Comparison of ENCODE assay signal across 21 cellular contexts in the genomic region with DNA sequence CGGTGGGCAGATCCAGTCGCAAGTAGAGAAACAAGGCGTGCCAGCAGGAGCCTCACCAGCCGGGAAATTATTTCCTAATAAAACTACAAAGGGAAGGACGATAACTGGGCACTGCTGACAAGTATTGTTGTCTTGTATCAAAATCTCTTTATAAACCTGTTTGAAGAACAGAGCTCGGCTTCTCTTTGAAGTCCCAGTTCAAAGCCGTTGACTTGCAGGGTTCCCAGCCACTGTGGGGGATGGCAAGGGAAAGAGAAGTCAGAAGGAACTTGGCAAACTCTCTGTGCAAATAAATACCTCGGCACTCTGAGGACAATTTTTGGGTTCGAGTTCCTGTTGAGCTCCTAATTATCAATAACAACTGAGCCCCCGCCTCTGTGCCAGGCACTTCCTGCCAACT.
DNase-seq lines count a peak whose midpoint lies in the region; ATAC-seq and TF ChIP-seq lines count a peak whose summit lies in the region.
"Had no signal": no experiment of that assay in that cellular context is flagged by ENCODE, and none has a peak within 500 bp of the region (broad histone marks: within the 10 kb centered on the region; RNA-seq: fewer than 3 reads in every experiment).

No MANE protein-coding gene starts in this region.

- intact Hi-C loops in upper lobe of right lung (cut with DNase I) = no loop called here
- intact Hi-C loops in mammary epithelial cell (cut with micrococcal nuclease) = no loop called here

- peaks cover 20% of the 10 kb centered on the region for H3K27me3 Mint-ChIP-seq in GM23338 (ENCODE audit: insufficient read depth, low read depth, poor library complexity)
- H3K27me3 Mint-ChIP-seq: activated B cell treated with CpG ODN at 0.5 μM for 24 hours; activated naive CD8-positive, alpha-beta T cell had no signal

- TF ChIP-seq CTCF in GM23338 (conservative IDR thresholded peaks at IDR 0.05; ENCODE audit: low read depth in 2 of 2) (no peak), upper lobe of right lung (IDR thresholded peaks at IDR 0.05) (no peak), mammary epithelial cell (conservative IDR thresholded peaks at IDR 0.05 in 1 of 2, IDR thresholded peaks at IDR 0.05 in 1 of 2; ENCODE audit: extremely low read depth in 1 of 2, insufficient read depth in 1 of 2, low read depth in 1 of 2, low read length in 2 of 2) (no peak)

- H3K4me1 ChIP-seq in GM23338 (ENCODE audit: insufficient read depth) = peaks cover 25% of the 10 kb centered on the region
- H3K4me1 ChIP-seq in upper lobe of right lung = peaks cover 14% of the 10 kb centered on the region
- no peaks in the 10 kb centered on the region for H3K4me1 ChIP-seq in mammary epithelial cell (ENCODE audit: insufficient read depth, low read length)

- H3K36me3 Mint-ChIP-seq in GM23338 (ENCODE audit: low read depth) = no peaks in the 10 kb centered on the region; the same call in 2 of the 3 replicates
- H3K36me3 Mint-ChIP-seq: activated naive CD8-positive, alpha-beta T cell had no signal

- no peaks in the 10 kb centered on the region for H4K20me1 ChIP-seq in GM23338 (replicated peaks; ENCODE audit: insufficient read depth)
- no peaks in the 10 kb centered on the region for H4K20me1 ChIP-seq in mammary epithelial cell (ENCODE audit: insufficient read depth, low read length)

- H3K4me3 ChIP-seq in GM23338 = no peak overlapping the region
- H3K4me3 ChIP-seq in upper lobe of right lung = no peak overlapping the region
- H3K4me3 ChIP-seq in mammary epithelial cell (replicated peaks in 1 of 3; ENCODE audit: insufficient read depth in 1 of 3, low read depth in 2 of 3, low read length in 3 of 3) = no peak overlapping the region
- H3K4me3 ChIP-seq: tibial nerve had no signal

- no peak overlapping the region for H3K27ac ChIP-seq in GM23338 (ENCODE audit: low read depth)
- H3K27ac ChIP-seq in upper lobe of right lung = no peak overlapping the region
- no peak overlapping the region for H3K27ac ChIP-seq in mammary epithelial cell (ENCODE audit: insufficient read depth, low read depth, low read length)
- H3K27ac ChIP-seq: tibial nerve had no signal

- H3K9me3 Mint-ChIP-seq in GM23338 = peaks cover 5% of the 10 kb centered on the region; the same call in 1 of the 3 replicates
- H3K9me3 Mint-ChIP-seq: activated B cell treated with CpG ODN at 0.5 μM for 24 hours; activated T-helper 2 cell treated with anti-CD3 and anti-CD28 coated beads, Interferon-gamma antibody, Interleukin-2, Interleukin-4, amounts not matched to agents 10 μg/mL and 5 μg/mL and 100 μg/mL, durations not matched to agents 14 hours and 24 hours and 36 hours; memory B cell had no signal

- DNase-seq in GM23338 (ENCODE audit: low spot score) (peak; percentile 31), NCI-H69 (lab: John Stamatoyannopoulos, UW) (peak; percentile 38), medulla oblongata (ENCODE audit: extremely low spot score) (peak; percentile 16), upper lobe of right lung (no peak), mammary epithelial cell (no peak)
- DNase-seq in stimulated activated CD4-positive, alpha-beta T cell treated with anti-CD3 and anti-CD28 coated beads, Interleukin-4, amount 100 ng/mL, for 24 hours = no peak
- DNase-seq: activated B cell treated with CpG ODN at 0.5 μM for 24 hours; activated CD4-positive, alpha-beta T cell treated with anti-CD3 and anti-CD28 coated beads, Interleukin-2, amount 50 U/mL, for 4 hours; aorta; dermis blood vessel endothelial cell; kidney glomerular epithelial cell; NCI-H446 treated with DMSO at 0.1 percent for 48 hours; nucleus accumbens; SHP77; stimulated activated CD4-positive, alpha-beta T cell treated with anti-CD3 and anti-CD28 coated beads, Interleukin-12 subunit alpha, Interleukin-12 subunit beta, amount 100 ng/mL, for 4 hours; stimulated activated naive CD8-positive, alpha-beta T cell treated with anti-CD3 and anti-CD28 coated beads, Interleukin-15, Interleukin-2, amounts not matched to agents 100 U/mL and 50 U/mL, for 24 hours had no signal

- in situ Hi-C loops in mammary epithelial cell (cut with MboI; ENCODE audit: low sequenced_read_pairs in 2 of 2) = no loop called here

- no TSS peak for BruUV-seq in mammary epithelial cell (replicated peaks; lab: Mats Ljungman, UMichigan)

- H3K36me3 ChIP-seq in GM23338 (ENCODE audit: insufficient read depth) (no peaks in the 10 kb centered on the region), upper lobe of right lung (no peaks in the 10 kb centered on the region), mammary epithelial cell (ENCODE audit: insufficient read depth, low read length) (no peaks in the 10 kb centered on the region)
- H3K36me3 ChIP-seq: tibial nerve had no signal

- dilution Hi-C loops in mammary epithelial cell (cut with HindIII; ENCODE audit: low sequenced_read_pairs) = no loop called here

- CTCF ChIA-PET in mammary epithelial cell (lab: Charles Lee; ENCODE audit: low non-redundant PET) = no interaction called here

- no peak for ATAC-seq in GM23338
- peak; percentile 21 for ATAC-seq in upper lobe of right lung
- no peak for ATAC-seq in HG03095 (IDR thresholded peaks at IDR 0.05; ENCODE audit: unreplicated experiment)
- ATAC-seq: stimulated activated naive CD8-positive, alpha-beta T cell treated with anti-CD3 and anti-CD28 coated beads, Interleukin-15, Interleukin-2, amounts not matched to agents 100 U/mL and 50 U/mL, for 24 hours had no signal

- H3K4me2 ChIP-seq in GM23338 = no peak overlapping the region
- no peak overlapping the region for H3K4me2 ChIP-seq in mammary epithelial cell (ENCODE audit: insufficient read depth, low read depth, low read length)

- H2AFZ ChIP-seq in GM23338 (no peak overlapping the region), mammary epithelial cell (ENCODE audit: low read depth, low read length) (no peak overlapping the region)

- no peaks in the 10 kb centered on the region; the same call in 1 of the 2 replicates for H3F3A ChIP-seq in GM23338 (replicated peaks; ENCODE audit: low read depth)

- no peaks in the 10 kb centered on the region for H3K9me3 ChIP-seq in upper lobe of right lung
- no peaks in the 10 kb centered on the region for H3K9me3 ChIP-seq in mammary epithelial cell (replicated peaks; ENCODE audit: insufficient read depth, low read length)
- H3K9me3 ChIP-seq: tibial nerve had no signal

- H3K9ac ChIP-seq in mammary epithelial cell (ENCODE audit: insufficient read depth, low read length) = no peak overlapping the region

- no peaks in the 10 kb centered on the region for H3K79me2 ChIP-seq in GM23338 (replicated peaks; ENCODE audit: insufficient read depth)
- H3K79me2 ChIP-seq in mammary epithelial cell (ENCODE audit: insufficient read depth, low read length) = no peaks in the 10 kb centered on the region

- H3K4me3 Mint-ChIP-seq in GM23338 = no peak overlapping the region
- H3K4me3 Mint-ChIP-seq: activated B cell treated with CpG ODN at 0.5 μM for 24 hours; activated naive CD8-positive, alpha-beta T cell; memory B cell had no signal

- H3K27me3 ChIP-seq in GM23338 (ENCODE audit: insufficient read depth) (no peaks in the 10 kb centered on the region), upper lobe of right lung (no peaks in the 10 kb centered on the region), mammary epithelial cell (ENCODE audit: insufficient read depth, low read length) (peaks cover 9% of the 10 kb centered on the region)
- H3K27me3 ChIP-seq: tibial nerve had no signal

- H3K9me2 ChIP-seq in GM23338 (ENCODE audit: insufficient read depth) = peaks cover 5% of the 10 kb centered on the region; the same call in 1 of the 2 replicates

- peaks cover 31% of the 10 kb centered on the region for H3K4me1 Mint-ChIP-seq in GM23338

- no peak overlapping the region for H3K27ac Mint-ChIP-seq in GM23338
- H3K27ac Mint-ChIP-seq: activated B cell treated with CpG ODN at 0.5 μM for 24 hours; activated naive CD8-positive, alpha-beta T cell; activated T-helper 2 cell treated with anti-CD3 and anti-CD28 coated beads, Interferon-gamma antibody, Interleukin-2, Interleukin-4, amounts not matched to agents 10 μg/mL and 5 μg/mL and 100 μg/mL, durations not matched to agents 14 hours and 24 hours and 36 hours; memory B cell had no signal

- WGBS in mammary epithelial cell (ENCODE audit: low coverage, missing lambda C conversion rate) = 21% methylated on average over 9 of the region's 10 CpGs

TF ChIP-seq in GM23338, 12 proteins besides CTCF, POLR2A, EP300 and RAD21 (continues in another document):
- TF ChIP-seq CREB1 (CRISPR knock-in tag; IDR thresholded peaks at IDR 0.05; ENCODE audit: low read depth) = no peak
- no peak for TF ChIP-seq EZH2phosphoT487 (IDR thresholded peaks at IDR 0.05; ENCODE audit: unreplicated experiment)
- TF ChIP-seq NANOG (IDR thresholded peaks at IDR 0.05; ENCODE audit: borderline replicate concordance) = no peak
- TF ChIP-seq POLR2AphosphoS5 (IDR thresholded peaks at IDR 0.05; ENCODE audit: low read depth) = no peak
- TF ChIP-seq, protein P1, sequence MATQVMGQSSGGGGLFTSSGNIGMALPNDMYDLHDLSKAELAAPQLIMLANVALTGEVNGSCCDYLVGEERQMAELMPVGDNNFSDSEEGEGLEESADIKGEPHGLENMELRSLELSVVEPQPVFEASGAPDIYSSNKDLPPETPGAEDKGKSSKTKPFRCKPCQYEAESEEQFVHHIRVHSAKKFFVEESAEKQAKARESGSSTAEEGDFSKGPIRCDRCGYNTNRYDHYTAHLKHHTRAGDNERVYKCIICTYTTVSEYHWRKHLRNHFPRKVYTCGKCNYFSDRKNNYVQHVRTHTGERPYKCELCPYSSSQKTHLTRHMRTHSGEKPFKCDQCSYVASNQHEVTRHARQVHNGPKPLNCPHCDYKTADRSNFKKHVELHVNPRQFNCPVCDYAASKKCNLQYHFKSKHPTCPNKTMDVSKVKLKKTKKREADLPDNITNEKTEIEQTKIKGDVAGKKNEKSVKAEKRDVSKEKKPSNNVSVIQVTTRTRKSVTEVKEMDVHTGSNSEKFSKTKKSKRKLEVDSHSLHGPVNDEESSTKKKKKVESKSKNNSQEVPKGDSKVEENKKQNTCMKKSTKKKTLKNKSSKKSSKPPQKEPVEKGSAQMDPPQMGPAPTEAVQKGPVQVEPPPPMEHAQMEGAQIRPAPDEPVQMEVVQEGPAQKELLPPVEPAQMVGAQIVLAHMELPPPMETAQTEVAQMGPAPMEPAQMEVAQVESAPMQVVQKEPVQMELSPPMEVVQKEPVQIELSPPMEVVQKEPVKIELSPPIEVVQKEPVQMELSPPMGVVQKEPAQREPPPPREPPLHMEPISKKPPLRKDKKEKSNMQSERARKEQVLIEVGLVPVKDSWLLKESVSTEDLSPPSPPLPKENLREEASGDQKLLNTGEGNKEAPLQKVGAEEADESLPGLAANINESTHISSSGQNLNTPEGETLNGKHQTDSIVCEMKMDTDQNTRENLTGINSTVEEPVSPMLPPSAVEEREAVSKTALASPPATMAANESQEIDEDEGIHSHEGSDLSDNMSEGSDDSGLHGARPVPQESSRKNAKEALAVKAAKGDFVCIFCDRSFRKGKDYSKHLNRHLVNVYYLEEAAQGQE (IDR thresholded peaks at IDR 0.05; ENCODE audit: unreplicated experiment) = no peak
- no peak for TF ChIP-seq ZNF114 (CRISPR knock-in tag; IDR thresholded peaks at IDR 0.05)

Comparison
In these comparisons a context has a peak if more than half of its experiments do, and no peak if none do; other contexts are left out.
1. DNase-seq: peak in GM23338 (single experiment), NCI-H69 (single experiment) and medulla oblongata (single experiment); none in upper lobe of right lung (single experiment), stimulated activated CD4-positive, alpha-beta T cell treated with anti-CD3 and anti-CD28 coated beads, Interleukin-4, amount 100 ng/mL, for 24 hours (single experiment) and mammary epithelial cell (single experiment).